ENCODE assay signal across 1 cellular context in the genomic region with DNA sequence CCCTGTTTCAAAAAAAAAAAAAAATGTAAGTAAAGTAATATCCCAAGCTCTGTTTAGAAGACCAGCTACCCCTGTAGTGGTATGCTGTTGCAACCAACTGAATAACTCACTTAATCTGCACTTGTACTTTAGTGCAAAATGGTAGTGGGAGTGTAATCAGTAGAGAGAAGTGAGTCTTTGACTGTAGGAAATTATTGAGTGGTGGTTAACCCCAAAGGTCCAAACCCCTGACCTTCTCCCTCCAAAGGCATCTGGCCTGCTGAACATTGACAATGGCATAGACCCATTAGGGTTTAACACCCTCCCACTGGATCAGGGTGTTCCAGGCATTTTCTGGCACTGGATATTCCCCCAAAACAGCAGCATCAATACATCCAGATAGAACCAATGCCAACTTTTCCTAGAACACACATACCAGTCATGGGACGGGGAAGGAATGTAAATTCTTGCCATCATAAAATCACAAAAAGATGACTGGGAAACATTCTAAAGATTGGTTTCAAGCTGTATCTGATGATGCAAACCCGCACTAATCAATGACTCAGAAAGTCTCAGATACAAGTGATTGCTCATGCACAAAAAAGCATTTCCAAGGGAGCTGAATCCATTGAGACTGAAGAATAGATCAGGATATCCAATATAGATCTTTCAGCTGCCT.
TF ChIP-seq lines count a peak whose summit lies in the region.

No MANE protein-coding gene starts in this region.

TF ChIP-seq in IMR-90, 13 proteins besides CTCF, POLR2A, EP300 and RAD21:
- TF ChIP-seq CEBPB (IDR thresholded peaks at IDR 0.05; ENCODE audit: low read depth, low read length) (peak; percentile 69), BHLHE40 (IDR thresholded peaks at IDR 0.05; ENCODE audit: low read depth, low read length) (no peak)
TF ChIP-seq in IMR-90: peak in this region for 1.
